ENCODE assay signal across 2 cellular contexts in the genomic region with DNA sequence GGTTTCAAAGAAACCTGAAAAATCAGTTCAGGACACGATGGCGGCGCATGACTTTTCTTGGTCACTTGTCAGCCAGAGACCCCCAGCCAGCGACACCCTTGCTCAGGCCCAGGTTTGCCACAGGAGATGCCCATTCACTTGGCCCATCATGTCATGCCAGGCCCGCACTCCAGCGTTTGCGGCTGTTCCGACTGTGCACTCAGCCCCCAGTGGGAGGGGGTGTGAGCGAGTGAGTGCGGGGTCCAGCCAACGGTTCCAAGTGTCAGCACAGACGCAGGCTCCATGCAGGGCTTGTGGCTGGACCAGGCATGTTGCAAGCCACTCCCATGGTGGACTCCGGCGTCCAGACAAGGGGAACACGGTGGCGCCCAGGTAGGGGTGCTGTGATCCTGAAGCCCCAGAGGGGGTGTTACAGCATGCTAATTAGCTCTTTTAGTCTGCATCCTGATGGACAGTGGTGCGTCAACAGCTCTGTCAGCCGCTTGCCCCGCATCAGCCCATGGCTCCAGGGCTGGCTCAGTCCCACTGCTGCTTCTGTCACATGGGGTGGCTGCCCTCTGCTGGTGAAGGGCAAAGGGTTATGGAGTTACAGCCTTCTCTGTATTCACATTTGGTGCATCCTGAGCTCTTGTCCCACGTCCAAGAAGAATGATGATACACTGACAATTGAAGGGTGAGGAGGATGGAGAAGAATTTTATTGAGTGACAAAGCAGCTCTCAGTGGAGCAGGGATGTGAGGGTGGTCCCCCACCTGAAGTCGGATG.
TF ChIP-seq lines count a peak whose summit lies in the region.

No MANE protein-coding gene starts in this region.

TF ChIP-seq in SK-N-SH, 30 proteins besides CTCF, POLR2A, EP300 and RAD21 (continued from another document):
- TF ChIP-seq, protein P1, sequence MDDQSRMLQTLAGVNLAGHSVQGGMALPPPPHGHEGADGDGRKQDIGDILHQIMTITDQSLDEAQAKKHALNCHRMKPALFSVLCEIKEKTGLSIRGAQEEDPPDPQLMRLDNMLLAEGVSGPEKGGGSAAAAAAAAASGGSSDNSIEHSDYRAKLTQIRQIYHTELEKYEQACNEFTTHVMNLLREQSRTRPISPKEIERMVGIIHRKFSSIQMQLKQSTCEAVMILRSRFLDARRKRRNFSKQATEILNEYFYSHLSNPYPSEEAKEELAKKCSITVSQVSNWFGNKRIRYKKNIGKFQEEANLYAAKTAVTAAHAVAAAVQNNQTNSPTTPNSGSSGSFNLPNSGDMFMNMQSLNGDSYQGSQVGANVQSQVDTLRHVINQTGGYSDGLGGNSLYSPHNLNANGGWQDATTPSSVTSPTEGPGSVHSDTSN (IDR thresholded peaks at IDR 0.05) = no peak
- no peak for TF ChIP-seq TEAD4 (IDR thresholded peaks at IDR 0.05; ENCODE audit: borderline replicate concordance, insufficient read depth)
- TF ChIP-seq, protein P2, sequence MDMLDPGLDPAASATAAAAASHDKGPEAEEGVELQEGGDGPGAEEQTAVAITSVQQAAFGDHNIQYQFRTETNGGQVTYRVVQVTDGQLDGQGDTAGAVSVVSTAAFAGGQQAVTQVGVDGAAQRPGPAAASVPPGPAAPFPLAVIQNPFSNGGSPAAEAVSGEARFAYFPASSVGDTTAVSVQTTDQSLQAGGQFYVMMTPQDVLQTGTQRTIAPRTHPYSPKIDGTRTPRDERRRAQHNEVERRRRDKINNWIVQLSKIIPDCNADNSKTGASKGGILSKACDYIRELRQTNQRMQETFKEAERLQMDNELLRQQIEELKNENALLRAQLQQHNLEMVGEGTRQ (IDR thresholded peaks at IDR 0.05; ENCODE audit: borderline replicate concordance, low read depth, low read length) = no peak

TF ChIP-seq in SK-N-SH treated with all-trans-retinoic acid at 6 μM for 48 hours, 23 proteins besides CTCF, POLR2A, EP300 and RAD21 (continued from another document):
- TF ChIP-seq ZC3H10 (CRISPR knock-in tag; IDR thresholded peaks at IDR 0.05) = no peak
- no peak for TF ChIP-seq OSR1 (CRISPR knock-in tag; IDR thresholded peaks at IDR 0.05)
- TF ChIP-seq, protein P3, sequence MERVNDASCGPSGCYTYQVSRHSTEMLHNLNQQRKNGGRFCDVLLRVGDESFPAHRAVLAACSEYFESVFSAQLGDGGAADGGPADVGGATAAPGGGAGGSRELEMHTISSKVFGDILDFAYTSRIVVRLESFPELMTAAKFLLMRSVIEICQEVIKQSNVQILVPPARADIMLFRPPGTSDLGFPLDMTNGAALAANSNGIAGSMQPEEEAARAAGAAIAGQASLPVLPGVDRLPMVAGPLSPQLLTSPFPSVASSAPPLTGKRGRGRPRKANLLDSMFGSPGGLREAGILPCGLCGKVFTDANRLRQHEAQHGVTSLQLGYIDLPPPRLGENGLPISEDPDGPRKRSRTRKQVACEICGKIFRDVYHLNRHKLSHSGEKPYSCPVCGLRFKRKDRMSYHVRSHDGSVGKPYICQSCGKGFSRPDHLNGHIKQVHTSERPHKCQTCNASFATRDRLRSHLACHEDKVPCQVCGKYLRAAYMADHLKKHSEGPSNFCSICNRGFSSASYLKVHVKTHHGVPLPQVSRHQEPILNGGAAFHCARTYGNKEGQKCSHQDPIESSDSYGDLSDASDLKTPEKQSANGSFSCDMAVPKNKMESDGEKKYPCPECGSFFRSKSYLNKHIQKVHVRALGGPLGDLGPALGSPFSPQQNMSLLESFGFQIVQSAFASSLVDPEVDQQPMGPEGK (CRISPR knock-in tag; IDR thresholded peaks at IDR 0.05; ENCODE audit: borderline replicate concordance) = no peak
- no peak for TF ChIP-seq ARNTL (CRISPR knock-in tag; IDR thresholded peaks at IDR 0.05; ENCODE audit: borderline replicate concordance, low read depth)
- no peak for TF ChIP-seq BACH2 (CRISPR knock-in tag; IDR thresholded peaks at IDR 0.05; ENCODE audit: borderline replicate concordance)
